ENCODE assay signal across 9 cellular contexts in genomic region chr11:75022289-75022688, GRCh38. TPM values are rescaled to one million over a fixed set of nuclear protein-coding genes. Genes with fewer than 3 reads are reported as not detected.
A peak's percentile ranks its signal among the peaks of the same experiment; 100 is the strongest.
DNase-seq lines count a peak whose midpoint lies in the region; ATAC-seq and TF ChIP-seq lines count a peak whose summit lies in the region.
"Had no signal": no experiment of that assay in that cellular context is flagged by ENCODE, and none has a peak within 500 bp of the region (broad histone marks: within the 10 kb centered on the region; RNA-seq: fewer than 3 reads in every experiment).

No MANE protein-coding gene starts in this region.

- DNase-seq in body of pancreas: no peak
- DNase-seq in foreskin fibroblast: no peak
- no peak for DNase-seq in activated naive CD4-positive, alpha-beta T cell treated with Interleukin-2 at 50 U/mL for 16 hours
- no peak for DNase-seq in HUDEP-2 (lab: John Stamatoyannopoulos, UW; ENCODE audit: unreplicated experiment in 76 of 76)

- intact Hi-C loops in body of pancreas (cut with DNase I): loop anchor here (10.0 kb wide), 1 partner anchor 223 kb away; the partner anchor contains the start of gene TPBGL

- H3K36me3 ChIP-seq in body of pancreas (replicated peaks in 1 of 2; ENCODE audit: insufficient read depth in 1 of 2, low read depth in 2 of 2): no peaks in the 10 kb centered on the region
- H3K36me3 ChIP-seq: neural progenitor cell had no signal

- no peaks in the 10 kb centered on the region for H3K27me3 ChIP-seq in body of pancreas
- H3K27me3 ChIP-seq: neural progenitor cell had no signal

- peaks cover 8% of the 10 kb centered on the region for H3K4me1 ChIP-seq in body of pancreas
- H3K4me1 ChIP-seq: neural progenitor cell had no signal

- WGBS in body of pancreas, 2 donors: 65 to 74% methylated on average over 3 of the region's 3 CpGs

- H3K4me3 ChIP-seq in GM08714 (ENCODE audit: low read length): peak overlapping the region; percentile 35; the same call in 1 of the 2 replicates
- H3K4me3 ChIP-seq in body of pancreas: no peak overlapping the region
- no peak overlapping the region for H3K4me3 ChIP-seq in foreskin fibroblast (ENCODE audit: low read depth in 1 of 2, low read length in 2 of 2)
- H3K4me3 ChIP-seq: neural progenitor cell had no signal

- TF ChIP-seq CTCF in body of pancreas (IDR thresholded peaks at IDR 0.05): no peak
- no peak for TF ChIP-seq CTCF in foreskin fibroblast (IDR thresholded peaks at IDR 0.05; ENCODE audit: low read depth, low read length)

- no peaks in the 10 kb centered on the region for H3K9me3 ChIP-seq in body of pancreas

- H3K27ac ChIP-seq in body of pancreas: peak overlapping the region in 3 of 4 donors; percentile 7 to 43 (median 40)
- H3K27ac ChIP-seq: neural progenitor cell had no signal

- TF ChIP-seq POLR2A in body of pancreas (IDR thresholded peaks at IDR 0.05): no peak

- peak; percentile 78 for ATAC-seq in GM19452 (IDR thresholded peaks at IDR 0.05; ENCODE audit: unreplicated experiment)
- ATAC-seq in HG02798 (IDR thresholded peaks at IDR 0.05; ENCODE audit: poor library complexity, unreplicated experiment): peak; percentile 47
- ATAC-seq in body of pancreas: peak; percentile 7
- ATAC-seq in HG03457 (IDR thresholded peaks at IDR 0.05; ENCODE audit: unreplicated experiment): no peak

RNA-seq across cellular contexts. Expression of gene NEU3, which starts 33.6 kb away (rescaled TPM):
- total RNA-seq in body of pancreas: 1 to 10 TPM; 1.6 to 8.6 TPM
